34 cellular contexts compared by ENCODE assay signal in genomic region chr3:145417678-145418077, GRCh38.
"Had no signal": no experiment of that assay in that cellular context is flagged by ENCODE, and none has a peak within 500 bp of the region (broad histone marks: within the 10 kb centered on the region; RNA-seq: fewer than 3 reads in every experiment).

No MANE protein-coding gene starts in this region.

- H3K27ac ChIP-seq: adrenal gland, body of pancreas, brain microvascular endothelial cell, breast epithelium, VCaP had no signal

- ATAC-seq: activated CD8-positive, alpha-beta T cell treated with anti-CD3 and anti-CD28 coated beads for 36 hours; activated naive CD4-positive, alpha-beta T cell treated with anti-CD3 and anti-CD28 coated beads, Interleukin-2, amount 50 U/mL, for 72 hours; activated T-cell treated with anti-CD3 and anti-CD28 coated beads, Interleukin-2, amount 50 U/mL, for 4 hours; activated T-cell treated with anti-CD3 and anti-CD28 coated beads, Interleukin-2, amount 50 U/mL, for 72 hours; activated T-helper 17 cell treated with anti-CD3 and anti-CD28 coated beads, Interleukin-2, amount 50 U/mL, for 72 hours; body of pancreas had no signal

- H3K4me1 ChIP-seq: adrenal gland, body of pancreas, breast epithelium had no signal

- DNase-seq: activated B cell treated with CpG ODN at 0.5 μM for 24 hours; activated CD4-positive, alpha-beta memory T cell treated with anti-CD3 and anti-CD28 coated beads for 36 hours; activated CD4-positive, alpha-beta T cell treated with anti-CD3 and anti-CD28 coated beads for 4 hours; activated CD4-positive, alpha-beta T cell treated with anti-CD3 and anti-CD28 coated beads, Interleukin-2, amount 10 ng/mL, durations not matched to agents 24 days and 14 days; activated CD4-positive, alpha-beta T cell treated with anti-CD3 and anti-CD28 coated beads, Interleukin-2, amount 50 U/mL, for 1 hour; activated CD4-positive, alpha-beta T cell treated with anti-CD3 and anti-CD28 coated beads, Interleukin-2, amount 50 U/mL, for 4 hours; activated CD4-positive, CD25-positive, alpha-beta regulatory T cell treated with anti-CD3 and anti-CD28 coated beads, Interleukin-2, amount 50 U/mL, for 72 hours; activated CD8-positive, alpha-beta memory T cell treated with anti-CD3 and anti-CD28 coated beads, Interleukin-2, amount 50 U/mL, for 4 hours; activated CD8-positive, alpha-beta T cell treated with anti-CD3 and anti-CD28 coated beads for 36 hours; activated effector memory CD4-positive, alpha-beta T cell treated with anti-CD3 and anti-CD28 coated beads, Interleukin-2, amount 50 U/mL, for 16 hours; activated gamma-delta T cell treated with Interleukin-2 at 50 U/mL for 16 hours; activated naive CD4-positive, alpha-beta T cell; activated naive CD4-positive, alpha-beta T cell treated with anti-CD3 and anti-CD28 coated beads for 36 hours; activated naive CD4-positive, alpha-beta T cell treated with anti-CD3 and anti-CD28 coated beads, Interleukin-2, amount 50 U/mL, for 16 hours; activated naive CD8-positive, alpha-beta T cell treated with anti-CD3 and anti-CD28 coated beads for 36 hours; activated T-cell treated with anti-CD3 and anti-CD28 coated beads for 4 hours; activated T-cell treated with anti-CD3 and anti-CD28 coated beads, Interleukin-2, amount 50 U/mL, for 1 hour; activated T-cell treated with anti-CD3 and anti-CD28 coated beads, Interleukin-2, amount 50 U/mL, for 4 hours; activated T-cell treated with anti-CD3 and anti-CD28 coated beads, Interleukin-2, amount 50 U/mL, for 72 hours; adrenal gland; amniotic stem cell; aorta; body of pancreas; brain microvascular endothelial cell; central memory CD4-positive, alpha-beta T cell; T-helper 1 cell; T-helper 2 cell; T-helper 9 cell had no signal

- FAIRE-seq: astrocyte, TTC549 had no signal

- H3K27me3 ChIP-seq: adrenal gland, body of pancreas, brain microvascular endothelial cell, breast epithelium had no signal

- H3K9me3 ChIP-seq: adrenal gland, body of pancreas had no signal

- H3K36me3 ChIP-seq: adrenal gland, brain microvascular endothelial cell, breast epithelium had no signal

- H3K4me3 ChIP-seq: adrenal gland, body of pancreas, breast epithelium had no signal
